ENCODE assay signal across 20 cellular contexts in genomic region chr20:56588996-56589395, GRCh38. TPM values are rescaled to one million over a fixed set of nuclear protein-coding genes. Genes with fewer than 3 reads are reported as not detected.
A peak's percentile ranks its signal among the peaks of the same experiment; 100 is the strongest.
DNase-seq lines count a peak whose midpoint lies in the region; ATAC-seq and TF ChIP-seq lines count a peak whose summit lies in the region.
"Had no signal": no experiment of that assay in that cellular context is flagged by ENCODE, and none has a peak within 500 bp of the region (broad histone marks: within the 10 kb centered on the region; RNA-seq: fewer than 3 reads in every experiment).

No MANE protein-coding gene starts in this region.

- H3K36me3 ChIP-seq in Caco-2 (ENCODE audit: control insufficient read depth, insufficient read depth, low read length) (no peaks in the 10 kb centered on the region), HEK293 (ENCODE audit: control insufficient read depth in 2 of 2, insufficient read depth in 1 of 2, low read length in 2 of 2) (no peaks in the 10 kb centered on the region), heart right ventricle (no peaks in the 10 kb centered on the region), testis (ENCODE audit: low read depth, missing control alignments) (no peaks in the 10 kb centered on the region)
- H3K36me3 ChIP-seq: BLaER1 had no signal

- peaks cover 18% of the 10 kb centered on the region for H3K36me3 Mint-ChIP-seq in Caco-2 (ENCODE audit: insufficient read depth, unreplicated experiment)
- H3K36me3 Mint-ChIP-seq: CD14-positive monocyte; CD4-positive, alpha-beta memory T cell had no signal

- DNase-seq in Caco-2: no peak
- peak; percentile 78 for DNase-seq in islet precursor cell
- DNase-seq in GM13977 (ENCODE audit: low spot score): no peak
- DNase-seq in heart right ventricle: no peak
- no peak for DNase-seq in cardiac septum (ENCODE audit: low spot score)
- DNase-seq in testis: no peak
- DNase-seq: 8988T; Calu3; CD4-positive, alpha-beta memory T cell; DMS53; DND-41; EL; H9 had no signal

- H3K9me3 ChIP-seq in Caco-2 (no peaks in the 10 kb centered on the region), HEK293 (ENCODE audit: control insufficient read depth, insufficient read depth, low read depth, low read length) (no peaks in the 10 kb centered on the region), heart right ventricle (no peaks in the 10 kb centered on the region), testis (no peaks in the 10 kb centered on the region)
- H3K9me3 ChIP-seq: BLaER1 had no signal

- peak overlapping the region; percentile 36 for H3K27ac Mint-ChIP-seq in Caco-2 (ENCODE audit: unreplicated experiment)
- H3K27ac Mint-ChIP-seq: CD14-positive monocyte; CD4-positive, alpha-beta memory T cell had no signal

- POLR2A ChIA-PET in Caco-2 (lab: Charles Lee) (no interaction called here), HEK293 (lab: Yijun Ruan, JAX) (no interaction called here)

- TF ChIP-seq CTCF in Caco-2 (IDR thresholded peaks at IDR 0.05; ENCODE audit: insufficient read depth in 1 of 2, low read depth in 1 of 2, low read length in 1 of 2, severe bottlenecking in 1 of 2, unreplicated experiment in 1 of 2) (no peak), HEK293 (tag by site-specific recombination; IDR thresholded peaks at IDR 0.05) (no peak), VCaP (conservative IDR thresholded peaks at IDR 0.05) (no peak), GM13977 (IDR thresholded peaks at IDR 0.05; ENCODE audit: extremely low read depth, insufficient read depth, missing control alignments) (no peak), heart right ventricle (IDR thresholded peaks at IDR 0.05) (no peak), testis (IDR thresholded peaks at IDR 0.05) (no peak)

- H3K27ac ChIP-seq in HEK293 (ENCODE audit: extremely low read depth, low read depth, low read length) (no peak overlapping the region), VCaP (peak overlapping the region; percentile 16; the same call in 1 of the 2 replicates), heart right ventricle (no peak overlapping the region), testis (no peak overlapping the region)
- H3K27ac ChIP-seq: BLaER1, HL-60 had no signal

- in situ Hi-C loops in GM13977 (cut with MboI; ENCODE audit: low pct_unique_long_range_greater_than_20kb, low sequenced_read_pairs, unreplicated experiment): no loop called here

- H3K4me3 Mint-ChIP-seq in Caco-2 (ENCODE audit: unreplicated experiment): no peak overlapping the region
- H3K4me3 Mint-ChIP-seq: CD14-positive monocyte; CD4-positive, alpha-beta memory T cell; H9 had no signal

- CTCF ChIA-PET in Caco-2 (lab: Charles Lee): interaction anchor here (1.3 kb wide), 1 partner anchor 10 kb away, joined by 6 read pairs; no protein-coding TSS in a partner anchor
- CTCF ChIA-PET in HEK293 (lab: Yijun Ruan, JAX): interaction anchor here (1.2 to 1.5 kb wide), 2 partner anchors 11 to 44 kb away, joined by 4 read pairs; no protein-coding TSS in a partner anchor

- H3K4me3 ChIP-seq in Caco-2 (ENCODE audit: low read depth, low read length) (no peak overlapping the region), HEK293 (ENCODE audit: low read depth, low read length) (no peak overlapping the region), heart right ventricle (no peak overlapping the region), testis (no peak overlapping the region)
- H3K4me3 ChIP-seq: BLaER1 had no signal

- BruUV-seq in Caco-2 (replicated peaks; lab: Mats Ljungman, UMichigan): no TSS peak

- H3K4me1 ChIP-seq in Caco-2 (peaks cover 59% of the 10 kb centered on the region), HEK293 (ENCODE audit: control insufficient read depth, insufficient read depth, low read length) (no peaks in the 10 kb centered on the region), heart right ventricle (no peaks in the 10 kb centered on the region), testis (no peaks in the 10 kb centered on the region)
- H3K4me1 ChIP-seq: BLaER1 had no signal

- no peak for ATAC-seq in heart right ventricle

- no peak for TF ChIP-seq POLR2A in testis (IDR thresholded peaks at IDR 0.05)

- intact Hi-C loops in Caco-2 (cut with micrococcal nuclease; ENCODE audit: unreplicated experiment): no loop called here
- intact Hi-C loops in heart right ventricle (cut with DNase I): no loop called here
- intact Hi-C loops in cardiac septum (cut with DNase I): no loop called here
- intact Hi-C loops in testis (cut with DNase I; ENCODE audit: low total_unique reads): no loop called here

- peaks cover 62% of the 10 kb centered on the region for H3K4me1 Mint-ChIP-seq in Caco-2 (ENCODE audit: low read depth, unreplicated experiment)
- H3K4me1 Mint-ChIP-seq: CD14-positive monocyte; CD4-positive, alpha-beta memory T cell had no signal

- no peaks in the 10 kb centered on the region for H3K27me3 ChIP-seq in Caco-2 (replicated peaks; ENCODE audit: control insufficient read depth, insufficient read depth, low read length)
- H3K27me3 ChIP-seq in heart right ventricle: no peaks in the 10 kb centered on the region
- H3K27me3 ChIP-seq in testis: no peaks in the 10 kb centered on the region
- H3K27me3 ChIP-seq: BLaER1 had no signal

- 76 to 90% methylated on average over 3 of the region's 3 CpGs for WGBS in heart right ventricle, 2 donors
- WGBS in testis, 2 donors: 78 to 84% methylated on average over 3 of the region's 3 CpGs

- H3K9me3 Mint-ChIP-seq in Caco-2 (ENCODE audit: unreplicated experiment): no peaks in the 10 kb centered on the region
- H3K9me3 Mint-ChIP-seq: CD14-positive monocyte; CD4-positive, alpha-beta memory T cell had no signal

- H3K27me3 Mint-ChIP-seq in Caco-2 (ENCODE audit: insufficient read depth, unreplicated experiment): no peaks in the 10 kb centered on the region

TF ChIP-seq in HEK293, 187 proteins besides CTCF, POLR2A, EP300 and RAD21:
- TF ChIP-seq SCRT2 (tag by site-specific recombination; IDR thresholded peaks at IDR 0.05) (peak; percentile 49; the same call in 1 of the 2 replicates), ZNF621 (tag by site-specific recombination; IDR thresholded peaks at IDR 0.05) (no peak)

RNA-seq across cellular contexts. Expression of gene TFAP2C, which starts 40.1 kb away (rescaled TPM):
- 25.3 and 27.9 TPM in 2 replicates for total RNA-seq in Caco-2 (2022)
- total RNA-seq in heart right ventricle: under 1 TPM in 8 of 10 donors, not detected in 2; 0.07 to 0.49 (median 0.19) TPM
- under 1 TPM; 0.03 to 0.07 TPM for polyA plus RNA-seq in heart right ventricle
- total RNA-seq in cardiac septum: 0.22 TPM
- 1 to 10 TPM; 1.3 to 1.9 TPM for total RNA-seq in testis
- polyA plus RNA-seq in testis (ENCODE audit: insufficient read depth, low read depth, low replicate concordance): 1.4 TPM
- total RNA-seq: CD4-positive, alpha-beta memory T cell had no signal
- polyA plus RNA-seq: CD14-positive monocyte; CD4-positive, alpha-beta memory T cell had no signal

RNA-seq across cellular contexts. Expression of gene FAM209B, which starts 56.0 kb away (rescaled TPM):
- total RNA-seq in Caco-2 (2022) (not detected in 2 replicates), heart right ventricle (under 1 TPM in 1 of 10 donors, not detected in 9; 0.34 TPM), cardiac septum (not detected), testis (10 to 100 TPM; 50.7 to 89.4 TPM)
- polyA plus RNA-seq in heart right ventricle (1 to 10 TPM in 1 of 2 donors, under 1 TPM in 1; 0.62 to 1.1 TPM), testis (ENCODE audit: insufficient read depth, low read depth, low replicate concordance) (153 TPM)
- total RNA-seq: Calu3, H1, HT1080 had no signal

Comparison
In these comparisons a context has a peak if more than half of its experiments do, and no peak if none do; other contexts are left out.
1. RNA of gene FAM209B, which starts 56.0 kb away (total RNA-seq): 50.7 to 89.4 TPM in testis; not detected in Caco-2, not detected in cardiac septum (single experiment) and 0.34 TPM in heart right ventricle; every median in the first group is over 10 times any median in the second.